ENCODE assay signal across 19 cellular contexts in genomic region chr21:36178349-36178748, GRCh38. TPM values are rescaled to one million over a fixed set of nuclear protein-coding genes. Genes with fewer than 3 reads are reported as not detected.
DNase-seq lines count a peak whose midpoint lies in the region; ATAC-seq and TF ChIP-seq lines count a peak whose summit lies in the region.
"Had no signal": no experiment of that assay in that cellular context is flagged by ENCODE, and none has a peak within 500 bp of the region (broad histone marks: within the 10 kb centered on the region; RNA-seq: fewer than 3 reads in every experiment).

No MANE protein-coding gene starts in this region.

- H3K4me1 Mint-ChIP-seq in T-helper 17 cell = peaks cover 11% of the 10 kb centered on the region
- H3K4me1 Mint-ChIP-seq in stimulated activated effector memory CD8-positive, alpha-beta T cell treated with anti-CD3 and anti-CD28 coated beads, Interleukin-12 subunit alpha, Interleukin-12 subunit beta, amount 100 ng/mL, for 72 hours = peaks cover 6% of the 10 kb centered on the region

- H3K4me3 ChIP-seq in HEK293 (ENCODE audit: low read depth, low read length) = no peak overlapping the region
- no peak overlapping the region for H3K4me3 ChIP-seq in left lung
- H3K4me3 ChIP-seq: PC-9, SJCRH30 had no signal

- peak overlapping the region; percentile 6 for H3K27ac Mint-ChIP-seq in T-helper 17 cell
- no peak overlapping the region for H3K27ac Mint-ChIP-seq in stimulated activated effector memory CD8-positive, alpha-beta T cell treated with anti-CD3 and anti-CD28 coated beads, Interleukin-12 subunit alpha, Interleukin-12 subunit beta, amount 100 ng/mL, for 72 hours
- H3K27ac Mint-ChIP-seq: CD8-positive, alpha-beta memory T cell had no signal

- H3K36me3 ChIP-seq in HEK293 (ENCODE audit: control insufficient read depth in 2 of 2, insufficient read depth in 1 of 2, low read length in 2 of 2) (no peaks in the 10 kb centered on the region), left lung (no peaks in the 10 kb centered on the region)
- H3K36me3 ChIP-seq: SJCRH30 had no signal

- H3K27me3 Mint-ChIP-seq in T-helper 17 cell = no peaks in the 10 kb centered on the region
- H3K27me3 Mint-ChIP-seq: CD8-positive, alpha-beta memory T cell had no signal

- H3K36me3 Mint-ChIP-seq in T-helper 17 cell (ENCODE audit: low read depth) = no peaks in the 10 kb centered on the region
- no peaks in the 10 kb centered on the region for H3K36me3 Mint-ChIP-seq in stimulated activated effector memory CD8-positive, alpha-beta T cell treated with anti-CD3 and anti-CD28 coated beads, Interleukin-12 subunit alpha, Interleukin-12 subunit beta, amount 100 ng/mL, for 72 hours

- DNase-seq in CMK (ENCODE audit: low read depth) (peak; percentile 39), T-helper 17 cell (no peak), left lung (no peak), SK-N-DZ (ENCODE audit: low spot score) (no peak), cardiac septum (ENCODE audit: low spot score) (no peak)
- DNase-seq in stimulated activated effector memory CD8-positive, alpha-beta T cell treated with anti-CD3 and anti-CD28 coated beads, Interleukin-12 subunit alpha, Interleukin-12 subunit beta, amount 100 ng/mL, for 72 hours (ENCODE audit: low spot score in 2 of 2) = no peak
- DNase-seq: C1 segment of cervical spinal cord; CD8-positive, alpha-beta memory T cell; DMS153; DND-41; NCI-H2029; NCI-H446; NCI-H524 treated with DMSO at 0.1 percent for 48 hours; NCI-H774; PC-9; SJCRH30 had no signal

- CTCF ChIA-PET in HEK293 (lab: Yijun Ruan, JAX) = interaction anchor here (0.7 to 1.5 kb wide), 3 partner anchors 17 to 36 kb away, joined by 3 to 6 read pairs (median 4); no protein-coding TSS in a partner anchor

- intact Hi-C loops in left lung (cut with DNase I) (no loop called here), cardiac septum (cut with DNase I) (no loop called here)

- H3K27me3 ChIP-seq in left lung = no peaks in the 10 kb centered on the region
- H3K27me3 ChIP-seq: SJCRH30 had no signal

- H3K9me3 ChIP-seq in HEK293 (ENCODE audit: control insufficient read depth, insufficient read depth, low read depth, low read length) (no peaks in the 10 kb centered on the region), T-helper 17 cell (ENCODE audit: control insufficient read depth, low read length, poor library complexity, severe bottlenecking) (no peaks in the 10 kb centered on the region), left lung (no peaks in the 10 kb centered on the region)
- H3K9me3 ChIP-seq: SJCRH30 had no signal

- TF ChIP-seq CTCF in HEK293 (tag by site-specific recombination; IDR thresholded peaks at IDR 0.05) = no peak
- TF ChIP-seq CTCF in left lung (IDR thresholded peaks at IDR 0.05) = no peak

- H3K4me1 ChIP-seq in HEK293 (ENCODE audit: control insufficient read depth, insufficient read depth, low read length) (no peaks in the 10 kb centered on the region), left lung (peaks cover 0 to 47% of the 10 kb centered on the region in 2 donors)

- H3K4me3 Mint-ChIP-seq in T-helper 17 cell = no peak overlapping the region
- no peak overlapping the region for H3K4me3 Mint-ChIP-seq in stimulated activated effector memory CD8-positive, alpha-beta T cell treated with anti-CD3 and anti-CD28 coated beads, Interleukin-12 subunit alpha, Interleukin-12 subunit beta, amount 100 ng/mL, for 72 hours
- H3K4me3 Mint-ChIP-seq: CD8-positive, alpha-beta memory T cell had no signal

- ATAC-seq in T-helper 17 cell (no peak), left lung (peak; percentile 9), HG03280 (IDR thresholded peaks at IDR 0.05; ENCODE audit: unreplicated experiment) (no peak)
- no peak for ATAC-seq in stimulated activated effector memory CD8-positive, alpha-beta T cell treated with anti-CD3 and anti-CD28 coated beads, Interleukin-12 subunit alpha, Interleukin-12 subunit beta, amount 100 ng/mL, for 72 hours
- ATAC-seq: Right ventricle myocardium inferior had no signal

- POLR2A ChIA-PET in HEK293 (lab: Yijun Ruan, JAX) = no interaction called here

- H3K9me3 Mint-ChIP-seq in stimulated activated effector memory CD8-positive, alpha-beta T cell treated with anti-CD3 and anti-CD28 coated beads, Interleukin-12 subunit alpha, Interleukin-12 subunit beta, amount 100 ng/mL, for 72 hours = no peaks in the 10 kb centered on the region
- H3K9me3 Mint-ChIP-seq: CD8-positive, alpha-beta memory T cell had no signal

- H3K27ac ChIP-seq in HEK293 (ENCODE audit: extremely low read depth, low read depth, low read length) (no peak overlapping the region), left lung (peak overlapping the region in 1 of 2 donors; percentile 33)
- H3K27ac ChIP-seq: PC-9, SJCRH30 had no signal

TF ChIP-seq in HEK293, 187 proteins besides CTCF, POLR2A, EP300 and RAD21:
- TF ChIP-seq YY2 (tag by site-specific recombination; IDR thresholded peaks at IDR 0.05) (no peak), ZNF558 (tag by site-specific recombination; IDR thresholded peaks at IDR 0.05) (no peak), EGR2 (tag by site-specific recombination; IDR thresholded peaks at IDR 0.05; ENCODE audit: low read depth) (peak; percentile 33; the same call in 1 of the 2 replicates)

RNA-seq across cellular contexts. Expression of gene DOP1B, which starts 21.7 kb away (rescaled TPM):
- total RNA-seq in T-helper 17 cell (10 to 100 TPM; 25.3 to 35.0 TPM), left lung (10 to 100 TPM; 27.4 to 29.6 TPM), cardiac septum (7.6 TPM)
- polyA plus RNA-seq in SK-N-DZ (2014; cell fraction: cytosol; rRNA removed) = 5.4 and 7.7 TPM in 2 replicates
- polyA plus RNA-seq in SK-N-DZ (2014; cell fraction: nucleus; rRNA removed) = 2.1 and 3.5 TPM in 2 replicates

RNA-seq across cellular contexts. Expression of gene CBR3, which starts 43.5 kb away (rescaled TPM):
- total RNA-seq in T-helper 17 cell = 1 to 10 TPM; 2.2 to 3.1 TPM
- total RNA-seq in left lung = 1 to 10 TPM; 2.5 to 4.7 TPM
- 0.58 and 0.92 TPM in 2 replicates for polyA plus RNA-seq in SK-N-DZ (2014; cell fraction: cytosol; rRNA removed)
- not detected in 2 replicates for polyA plus RNA-seq in SK-N-DZ (2014; cell fraction: nucleus; rRNA removed)
- 2.1 TPM for total RNA-seq in cardiac septum
